In genomic region chr9:114072181-114073140, GRCh38 we compare ENCODE assay signal across 1 cellular context.
TF ChIP-seq lines count a peak whose summit lies in the region.

No MANE protein-coding gene starts in this region.

TF ChIP-seq in SK-N-SH, 30 proteins besides CTCF, POLR2A, EP300 and RAD21 (continued from another document):
- TF ChIP-seq, protein P1, sequence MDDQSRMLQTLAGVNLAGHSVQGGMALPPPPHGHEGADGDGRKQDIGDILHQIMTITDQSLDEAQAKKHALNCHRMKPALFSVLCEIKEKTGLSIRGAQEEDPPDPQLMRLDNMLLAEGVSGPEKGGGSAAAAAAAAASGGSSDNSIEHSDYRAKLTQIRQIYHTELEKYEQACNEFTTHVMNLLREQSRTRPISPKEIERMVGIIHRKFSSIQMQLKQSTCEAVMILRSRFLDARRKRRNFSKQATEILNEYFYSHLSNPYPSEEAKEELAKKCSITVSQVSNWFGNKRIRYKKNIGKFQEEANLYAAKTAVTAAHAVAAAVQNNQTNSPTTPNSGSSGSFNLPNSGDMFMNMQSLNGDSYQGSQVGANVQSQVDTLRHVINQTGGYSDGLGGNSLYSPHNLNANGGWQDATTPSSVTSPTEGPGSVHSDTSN (IDR thresholded peaks at IDR 0.05) = no peak
- TF ChIP-seq TAF1 (IDR thresholded peaks at IDR 0.05; ENCODE audit: borderline replicate concordance, low read depth, low read length) = no peak
- no peak for TF ChIP-seq IRF3 (IDR thresholded peaks at IDR 0.05; ENCODE audit: low read depth, low read length)
- no peak for TF ChIP-seq GABPA (IDR thresholded peaks at IDR 0.05; ENCODE audit: low read depth)
- no peak for TF ChIP-seq CHD2 (IDR thresholded peaks at IDR 0.05; ENCODE audit: low read length, partially characterized antibody)
- no peak for TF ChIP-seq RCOR1 (IDR thresholded peaks at IDR 0.05; ENCODE audit: low read length)
- TF ChIP-seq TEAD4 (IDR thresholded peaks at IDR 0.05; ENCODE audit: borderline replicate concordance, insufficient read depth) = no peak
- TF ChIP-seq EZH2phosphoT487 (IDR thresholded peaks at IDR 0.05; ENCODE audit: borderline replicate concordance, low read depth) = no peak
- TF ChIP-seq GATA2 (CRISPR knock-in tag; IDR thresholded peaks at IDR 0.05) = no peak
